ENCODE assay signal across 9 cellular contexts in the genomic region with DNA sequence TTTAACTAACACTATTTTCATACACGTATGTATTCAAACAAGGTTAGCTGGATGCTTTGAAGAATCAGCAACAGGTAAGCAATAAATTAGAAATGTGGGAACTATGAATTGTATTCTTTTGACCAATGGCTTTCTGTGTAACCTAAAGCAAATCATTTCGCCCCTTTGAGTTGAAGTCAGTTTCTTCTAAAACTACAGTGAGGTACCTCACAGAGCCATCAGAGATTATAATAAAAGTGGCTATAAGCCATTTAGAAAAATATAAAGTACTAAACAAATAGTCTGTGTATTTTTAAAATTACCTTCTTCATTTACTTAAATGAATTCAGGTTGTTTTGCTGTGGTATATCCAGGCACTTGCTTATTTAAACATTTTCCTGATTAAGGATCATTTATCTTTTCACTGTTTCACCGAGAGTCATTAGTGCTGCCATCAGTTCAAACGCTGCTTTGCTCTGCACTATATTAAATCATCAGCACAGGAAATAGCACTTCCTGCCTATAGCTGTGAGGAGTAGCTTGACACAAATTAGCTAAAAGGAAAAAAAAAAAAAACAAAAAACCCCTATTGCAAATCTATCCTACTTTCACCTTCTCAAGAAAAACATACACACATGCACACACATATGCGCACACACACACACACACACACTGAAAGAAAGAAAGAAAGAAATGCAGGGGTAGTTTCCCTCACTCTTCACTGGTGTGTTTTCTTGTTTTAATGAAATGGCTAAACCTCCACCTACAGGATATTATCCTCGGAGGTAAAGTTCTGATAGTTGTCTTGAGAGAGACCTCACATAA. TPM values are rescaled to one million over a fixed set of nuclear protein-coding genes. Genes with fewer than 3 reads are reported as not detected.
DNase-seq lines count a peak whose midpoint lies in the region; ATAC-seq and TF ChIP-seq lines count a peak whose summit lies in the region.
"Had no signal": no experiment of that assay in that cellular context is flagged by ENCODE, and none has a peak within 500 bp of the region (broad histone marks: within the 10 kb centered on the region; RNA-seq: fewer than 3 reads in every experiment).

No MANE protein-coding gene starts in this region.

- H3K4me3 Mint-ChIP-seq in naive B cell = peak overlapping the region; percentile 25 to 84 (median 68)

- no peaks in the 10 kb centered on the region for H3K79me2 ChIP-seq in mammary epithelial cell (ENCODE audit: insufficient read depth, low read length)

- H2AFZ ChIP-seq in mammary epithelial cell (ENCODE audit: low read depth, low read length) = no peak overlapping the region

- peaks cover 17 to 41% (median 28%) of the 10 kb centered on the region in 3 donors for H3K4me1 Mint-ChIP-seq in naive B cell

- 80% methylated on average over 6 of the region's 6 CpGs for WGBS in mammary epithelial cell (ENCODE audit: low coverage, missing lambda C conversion rate)

- no peaks in the 10 kb centered on the region for H3K4me1 ChIP-seq in mammary epithelial cell (ENCODE audit: insufficient read depth, low read length)

- no peak overlapping the region for H3K9ac ChIP-seq in mammary epithelial cell (ENCODE audit: insufficient read depth, low read length)

- H3K27ac Mint-ChIP-seq in naive B cell = peak overlapping the region; percentile 82 to 96 (median 90)

- no peak overlapping the region for H3K4me3 ChIP-seq in mammary epithelial cell (replicated peaks in 1 of 3; ENCODE audit: insufficient read depth in 1 of 3, low read depth in 2 of 3, low read length in 3 of 3)

- no peaks in the 10 kb centered on the region for H3K36me3 Mint-ChIP-seq in naive B cell

- no peaks in the 10 kb centered on the region for H3K9me3 Mint-ChIP-seq in naive B cell

- no peaks in the 10 kb centered on the region for H3K36me3 ChIP-seq in mammary epithelial cell (ENCODE audit: insufficient read depth, low read length)

- no peak overlapping the region for H3K4me2 ChIP-seq in mammary epithelial cell (ENCODE audit: insufficient read depth, low read depth, low read length)

- no peaks in the 10 kb centered on the region for H4K20me1 ChIP-seq in mammary epithelial cell (ENCODE audit: insufficient read depth, low read length)

- no peaks in the 10 kb centered on the region for H3K27me3 Mint-ChIP-seq in naive B cell

- intact Hi-C loops in head of caudate nucleus (cut with DNase I) = no loop called here
- intact Hi-C loops in mammary epithelial cell (cut with micrococcal nuclease) = no loop called here

- dilution Hi-C loops in mammary epithelial cell (cut with HindIII; ENCODE audit: low sequenced_read_pairs) = no loop called here

- DNase-seq in activated T-cell treated with anti-CD3 and anti-CD28 coated beads for 24 hours (ENCODE audit: low read depth) = peak; percentile 15
- no peak for DNase-seq in activated T-cell treated with anti-CD3 and anti-CD28 coated beads for 4 hours
- DNase-seq in naive B cell = peak; percentile 54
- no peak for DNase-seq in head of caudate nucleus
- DNase-seq in COLO829 (ENCODE audit: low spot score) = no peak
- no peak for DNase-seq in mammary epithelial cell

- no peak overlapping the region for H3K27ac ChIP-seq in mammary epithelial cell (ENCODE audit: insufficient read depth, low read depth, low read length)

- ATAC-seq in HG02885 (IDR thresholded peaks at IDR 0.05; ENCODE audit: poor library complexity, unreplicated experiment) (peak; percentile 95), SK-N-SH treated with all-trans-retinoic acid at 6 μM for 48 hours (no peak), naive B cell (ENCODE audit: low read depth in 2 of 2) (peak; percentile 95 to 96)

- in situ Hi-C loops in mammary epithelial cell (cut with MboI; ENCODE audit: low sequenced_read_pairs in 2 of 2) = loop anchor here in 1 of 2 donors (25.0 kb wide), 1 partner anchor 93 kb away; no protein-coding TSS in a partner anchor

- no TSS peak for BruUV-seq in mammary epithelial cell (replicated peaks; lab: Mats Ljungman, UMichigan)

- H3K9me3 ChIP-seq in mammary epithelial cell (replicated peaks; ENCODE audit: insufficient read depth, low read length) = no peaks in the 10 kb centered on the region

- CTCF ChIA-PET in mammary epithelial cell (lab: Charles Lee; ENCODE audit: low non-redundant PET) = no interaction called here

- H3K27me3 ChIP-seq in mammary epithelial cell (ENCODE audit: insufficient read depth, low read length) = no peaks in the 10 kb centered on the region

- no peak for TF ChIP-seq CTCF in mammary epithelial cell (conservative IDR thresholded peaks at IDR 0.05 in 1 of 2, IDR thresholded peaks at IDR 0.05 in 1 of 2; ENCODE audit: extremely low read depth in 1 of 2, insufficient read depth in 1 of 2, low read depth in 1 of 2, low read length in 2 of 2)

TF ChIP-seq in SK-N-SH treated with all-trans-retinoic acid at 6 μM for 48 hours, 23 proteins besides CTCF, POLR2A, EP300 and RAD21:
- no peak for TF ChIP-seq RARB (CRISPR knock-in tag; IDR thresholded peaks at IDR 0.05)
- no peak for TF ChIP-seq ZNF70 (CRISPR knock-in tag; IDR thresholded peaks at IDR 0.05)
- TF ChIP-seq ZNF8 (CRISPR knock-in tag; IDR thresholded peaks at IDR 0.05) = peak; percentile 92

RNA-seq across cellular contexts. Expression of a gene that starts 39.8 kb away (rescaled TPM):
- polyA plus RNA-seq in naive B cell (ENCODE audit: low read depth in 6 of 6) = not detected
- total RNA-seq in mammary epithelial cell = not detected
- polyA plus RNA-seq in mammary epithelial cell = not detected
- not detected for polyA minus RNA-seq in mammary epithelial cell
- total RNA-seq: kidney epithelial cell had no signal

Comparison
In these comparisons a context has a peak if more than half of its experiments do, and no peak if none do; other contexts are left out.
1. DNase-seq: peak in activated T-cell treated with anti-CD3 and anti-CD28 coated beads for 24 hours (single experiment) and naive B cell (single experiment); none in activated T-cell treated with anti-CD3 and anti-CD28 coated beads for 4 hours (single experiment), head of caudate nucleus (0 of 42), COLO829 (single experiment) and mammary epithelial cell (single experiment).